Comparison of ENCODE assay signal across 21 cellular contexts in the genomic region with DNA sequence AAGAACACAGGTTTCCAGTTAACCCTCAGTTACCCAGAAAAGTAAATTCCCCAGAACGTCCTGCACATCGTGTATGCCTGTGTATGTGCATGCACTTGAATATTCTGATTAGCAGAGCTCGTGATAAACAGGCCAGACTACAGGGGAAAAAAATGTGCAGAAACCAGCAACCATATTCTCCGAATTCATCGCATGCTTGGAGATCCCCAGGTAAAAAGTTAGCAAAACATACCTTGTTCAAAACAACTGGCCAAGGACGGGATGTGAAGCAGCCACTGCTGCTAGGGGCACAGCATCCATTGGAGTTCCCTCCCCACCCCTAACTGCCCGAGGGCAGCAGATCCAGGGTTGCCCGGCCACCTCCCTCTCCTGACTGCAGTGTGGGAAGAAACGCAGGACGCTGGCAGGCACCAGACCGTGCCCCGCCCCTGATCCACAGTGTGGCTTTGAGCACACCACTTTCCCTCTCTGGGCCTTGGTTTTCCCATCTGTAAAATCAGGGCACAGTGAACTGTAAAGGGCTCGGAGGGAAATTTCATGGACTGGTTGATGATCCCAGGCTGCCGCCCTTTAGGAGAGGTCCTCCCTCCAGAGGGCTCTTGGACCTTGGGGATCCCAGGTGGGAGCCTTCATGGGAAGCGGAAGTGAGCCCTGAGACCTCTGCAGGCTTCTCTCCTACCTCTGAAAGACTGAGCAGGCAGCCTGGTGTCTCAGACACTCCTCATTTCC. TPM values are rescaled to one million over a fixed set of nuclear protein-coding genes. Genes with fewer than 3 reads are reported as not detected.
DNase-seq lines count a peak whose midpoint lies in the region; ATAC-seq and TF ChIP-seq lines count a peak whose summit lies in the region.
"Had no signal": no experiment of that assay in that cellular context is flagged by ENCODE, and none has a peak within 500 bp of the region (broad histone marks: within the 10 kb centered on the region; RNA-seq: fewer than 3 reads in every experiment).

No MANE protein-coding gene starts in this region.

- no peak overlapping the region for H2AFZ ChIP-seq in GM23248

- peak overlapping the region; percentile 89 for H3K27ac Mint-ChIP-seq in activated CD4-positive, alpha-beta T cell treated with anti-CD3 and anti-CD28 coated beads, Interleukin-2, amount 10 ng/mL, durations not matched to agents 24 days and 14 days
- H3K27ac Mint-ChIP-seq in natural killer cell treated with Interleukin-12 subunit alpha and Interleukin-12 subunit beta and Interleukin-15 and Interleukin-18, amount 100 ng/mL, for 72 hours, result peak overlapping the region in 1 of 2 donors; percentile 19
- H3K27ac Mint-ChIP-seq in osteocyte (ENCODE audit: unreplicated experiment), result no peak overlapping the region
- H3K27ac Mint-ChIP-seq: brain had no signal

- H4K20me1 ChIP-seq in GM23248 (ENCODE audit: insufficient read depth), result no peaks in the 10 kb centered on the region

- intact Hi-C loops in activated CD4-positive, alpha-beta T cell treated with anti-CD3 and anti-CD28 coated beads, Interleukin-2, amount 10 ng/mL, durations not matched to agents 24 days and 14 days (cut with micrococcal nuclease), result loop anchor here (1.0 to 5.0 kb wide), 6 partner anchors 8 to 377 kb away; a partner anchor contains a TSS
- intact Hi-C loops in esophagus muscularis mucosa (cut with DNase I), result no loop called here

- TF ChIP-seq POLR2A in esophagus muscularis mucosa (IDR thresholded peaks at IDR 0.05; ENCODE audit: low read depth), result no peak
- TF ChIP-seq POLR2A in upper lobe of left lung (IDR thresholded peaks at IDR 0.05), result no peak

- H3F3A ChIP-seq in GM23248 (ENCODE audit: insufficient read depth), result peaks cover 5% of the 10 kb centered on the region; the same call in 1 of the 2 replicates

- ATAC-seq in natural killer cell treated with Interleukin-12 subunit alpha and Interleukin-12 subunit beta and Interleukin-15 and Interleukin-18, amount 100 ng/mL, for 72 hours, result peak in 1 of 2 donors; percentile 48
- ATAC-seq in upper lobe of left lung (ENCODE audit: low FRiP score in 2 of 2), result no peak
- ATAC-seq: foreskin keratinocyte had no signal

- no peaks in the 10 kb centered on the region for H3K9me2 ChIP-seq in GM23248 (ENCODE audit: insufficient read depth)

- H3K4me3 Mint-ChIP-seq in activated CD4-positive, alpha-beta T cell treated with anti-CD3 and anti-CD28 coated beads, Interleukin-2, amount 10 ng/mL, durations not matched to agents 24 days and 14 days, result peak overlapping the region; percentile 62
- peak overlapping the region; percentile 46 for H3K4me3 Mint-ChIP-seq in natural killer cell treated with Interleukin-12 subunit alpha and Interleukin-12 subunit beta and Interleukin-15 and Interleukin-18, amount 100 ng/mL, for 72 hours
- H3K4me3 Mint-ChIP-seq in osteocyte (ENCODE audit: unreplicated experiment), result no peak overlapping the region
- H3K4me3 Mint-ChIP-seq: brain had no signal

- H3K9ac ChIP-seq in GM23248, result no peak overlapping the region

- no peaks in the 10 kb centered on the region for H3K27me3 ChIP-seq in GM23248 (replicated peaks; ENCODE audit: insufficient read depth)
- H3K27me3 ChIP-seq in esophagus muscularis mucosa, result no peaks in the 10 kb centered on the region
- H3K27me3 ChIP-seq in upper lobe of left lung, result no peaks in the 10 kb centered on the region

- peak; percentile 83 for DNase-seq in activated CD4-positive, alpha-beta T cell treated with anti-CD3 and anti-CD28 coated beads, Interleukin-2, amount 10 ng/mL, durations not matched to agents 24 days and 14 days
- no peak for DNase-seq in activated CD4-positive, alpha-beta T cell treated with anti-CD3 and anti-CD28 coated beads for 48 hours
- DNase-seq in GM23248 (no peak), esophagus muscularis mucosa (ENCODE audit: extremely low spot score) (no peak), upper lobe of left lung (no peak), osteocyte (ENCODE audit: extremely low spot score, unreplicated experiment) (no peak)
- DNase-seq in activated CD8-positive, alpha-beta memory T cell treated with anti-CD3 and anti-CD28 coated beads, Interleukin-2, amount 50 U/mL, for 48 hours, result peak; percentile 61
- DNase-seq in natural killer cell treated with Interleukin-12 subunit alpha and Interleukin-12 subunit beta and Interleukin-15 and Interleukin-18, amount 100 ng/mL, for 72 hours (ENCODE audit: low spot score), result no peak
- DNase-seq: cortex of kidney, foreskin keratinocyte, kidney glomerular epithelial cell, NCI-H1436 treated with DMSO at 0.1 percent for 48 hours, NCI-H2171, NCI-H774 had no signal

- 70 to 74% methylated on average over 15 of the region's 15 CpGs for WGBS in GM23248 (ENCODE audit: low coverage in 1 of 2, low lambda C conversion rate in 2 of 2, missing lambda C conversion rate in 2 of 2), 2 experiments
- 86% methylated on average over 15 of the region's 15 CpGs for WGBS in esophagus muscularis mucosa
- WGBS in upper lobe of left lung, 2 donors, result 69 to 76% methylated on average over 13 to 15 of the region's 15 CpGs

- in situ Hi-C loops in GM23248 (cut with MboI), result loop anchor here (25.0 kb wide), 2 partner anchors 237 to 512 kb away; no protein-coding TSS in a partner anchor

- no peaks in the 10 kb centered on the region for H3K9me3 Mint-ChIP-seq in activated CD4-positive, alpha-beta T cell treated with anti-CD3 and anti-CD28 coated beads, Interleukin-2, amount 10 ng/mL, durations not matched to agents 24 days and 14 days
- no peaks in the 10 kb centered on the region for H3K9me3 Mint-ChIP-seq in natural killer cell treated with Interleukin-12 subunit alpha and Interleukin-12 subunit beta and Interleukin-15 and Interleukin-18, amount 100 ng/mL, for 72 hours
- no peaks in the 10 kb centered on the region for H3K9me3 Mint-ChIP-seq in osteocyte (ENCODE audit: unreplicated experiment)
- H3K9me3 Mint-ChIP-seq: activated naive CD4-positive, alpha-beta T cell treated with anti-CD3 and anti-CD28 coated beads, Interleukin-2, amount 50 U/mL, for 72 hours; neural crest cell had no signal

- no peak overlapping the region for H3K4me3 ChIP-seq in GM23248
- no peak overlapping the region for H3K4me3 ChIP-seq in esophagus muscularis mucosa
- no peak overlapping the region for H3K4me3 ChIP-seq in upper lobe of left lung

- peak overlapping the region; percentile 65 for H3K4me2 ChIP-seq in GM23248 (ENCODE audit: unreplicated experiment)

- no peak for TF ChIP-seq CTCF in esophagus muscularis mucosa (IDR thresholded peaks at IDR 0.05)
- TF ChIP-seq CTCF in upper lobe of left lung (IDR thresholded peaks at IDR 0.05), result no peak
- no peak for TF ChIP-seq CTCF in osteocyte (IDR thresholded peaks at IDR 0.05)

- no peaks in the 10 kb centered on the region for H3K79me2 ChIP-seq in GM23248 (ENCODE audit: insufficient read depth)

- peaks cover 73% of the 10 kb centered on the region for H3K4me1 Mint-ChIP-seq in activated CD4-positive, alpha-beta T cell treated with anti-CD3 and anti-CD28 coated beads, Interleukin-2, amount 10 ng/mL, durations not matched to agents 24 days and 14 days
- H3K4me1 Mint-ChIP-seq in natural killer cell treated with Interleukin-12 subunit alpha and Interleukin-12 subunit beta and Interleukin-15 and Interleukin-18, amount 100 ng/mL, for 72 hours (ENCODE audit: low read depth in 2 of 2), result peaks cover 55 to 60% of the 10 kb centered on the region in 2 donors
- H3K4me1 Mint-ChIP-seq in osteocyte (ENCODE audit: unreplicated experiment), result peaks cover 29% of the 10 kb centered on the region

- H3K9me3 ChIP-seq in GM23248 (ENCODE audit: low read depth) (no peaks in the 10 kb centered on the region), esophagus muscularis mucosa (no peaks in the 10 kb centered on the region), upper lobe of left lung (no peaks in the 10 kb centered on the region)

- H3K36me3 ChIP-seq in GM23248 (ENCODE audit: low read depth), result no peaks in the 10 kb centered on the region
- H3K36me3 ChIP-seq in esophagus muscularis mucosa, result no peaks in the 10 kb centered on the region
- no peaks in the 10 kb centered on the region for H3K36me3 ChIP-seq in upper lobe of left lung

- TF ChIP-seq EP300 in esophagus muscularis mucosa (IDR thresholded peaks at IDR 0.05), result no peak
- TF ChIP-seq EP300 in upper lobe of left lung (IDR thresholded peaks at IDR 0.05), result no peak

- H3K36me3 Mint-ChIP-seq in activated CD4-positive, alpha-beta T cell treated with anti-CD3 and anti-CD28 coated beads, Interleukin-2, amount 10 ng/mL, durations not matched to agents 24 days and 14 days (ENCODE audit: low read depth), result no peaks in the 10 kb centered on the region
- H3K36me3 Mint-ChIP-seq in natural killer cell treated with Interleukin-12 subunit alpha and Interleukin-12 subunit beta and Interleukin-15 and Interleukin-18, amount 100 ng/mL, for 72 hours, result no peaks in the 10 kb centered on the region
- no peaks in the 10 kb centered on the region for H3K36me3 Mint-ChIP-seq in osteocyte (ENCODE audit: unreplicated experiment)
- H3K36me3 Mint-ChIP-seq: activated naive CD4-positive, alpha-beta T cell treated with anti-CD3 and anti-CD28 coated beads, Interleukin-2, amount 50 U/mL, for 72 hours; brain had no signal

- peaks cover 18% of the 10 kb centered on the region for H3K4me1 ChIP-seq in GM23248 (ENCODE audit: insufficient read depth)
- peaks cover 24 to 32% (median 31%) of the 10 kb centered on the region in 4 donors for H3K4me1 ChIP-seq in esophagus muscularis mucosa
- peaks cover 23 to 31% (median 27%) of the 10 kb centered on the region in 4 donors for H3K4me1 ChIP-seq in upper lobe of left lung

- H3K27me3 Mint-ChIP-seq in activated CD4-positive, alpha-beta T cell treated with anti-CD3 and anti-CD28 coated beads, Interleukin-2, amount 10 ng/mL, durations not matched to agents 24 days and 14 days, result no peaks in the 10 kb centered on the region
- no peaks in the 10 kb centered on the region for H3K27me3 Mint-ChIP-seq in natural killer cell treated with Interleukin-12 subunit alpha and Interleukin-12 subunit beta and Interleukin-15 and Interleukin-18, amount 100 ng/mL, for 72 hours
- H3K27me3 Mint-ChIP-seq in osteocyte (ENCODE audit: unreplicated experiment), result peaks cover 11% of the 10 kb centered on the region

- no peak overlapping the region for H3K27ac ChIP-seq in GM23248
- H3K27ac ChIP-seq in esophagus muscularis mucosa (replicated peaks in 1 of 4), result no peak overlapping the region
- H3K27ac ChIP-seq in upper lobe of left lung, result no peak overlapping the region
- H3K27ac ChIP-seq: foreskin keratinocyte had no signal

RNA-seq across cellular contexts. Expression of a gene that starts 11.9 kb away (rescaled TPM):
- 214 and 229 TPM in 2 replicates for total RNA-seq in activated CD4-positive, alpha-beta T cell treated with anti-CD3 and anti-CD28 coated beads, Interleukin-2, amount 10 ng/mL, durations not matched to agents 24 days and 14 days
- total RNA-seq in GM23248 (2014; rRNA removed; shearing (Covaris generic)), result 11.6 and 15.2 TPM in 2 replicates
- polyA plus RNA-seq in GM23248 (2016; fragmentation: Nextera tagmentation; extraction: Ambion mirVana), result 19.5 and 20.8 TPM in 2 replicates
- 100 to 1,000 TPM in 1 of 2 donors, 10 to 100 TPM in 1; 81.4 to 115 TPM for total RNA-seq in natural killer cell treated with Interleukin-12 subunit alpha and Interleukin-12 subunit beta and Interleukin-15 and Interleukin-18, amount 100 ng/mL, for 72 hours
- 100 to 1,000 TPM in 1 of 4 donors, 10 to 100 TPM in 3; 26.2 to 238 (median 70.7) TPM for total RNA-seq in esophagus muscularis mucosa
- 10 to 100 TPM; 18.6 to 57.2 (median 39.7) TPM for total RNA-seq in upper lobe of left lung
- total RNA-seq in osteocyte, result 25.9 and 26.3 TPM in 2 replicates

RNA-seq across cellular contexts. Expression of a gene that starts 19.5 kb away (rescaled TPM):
- total RNA-seq in activated CD4-positive, alpha-beta T cell treated with anti-CD3 and anti-CD28 coated beads, Interleukin-2, amount 10 ng/mL, durations not matched to agents 24 days and 14 days, result 1.0 and 1.2 TPM in 2 replicates
- total RNA-seq in GM23248 (2014; rRNA removed; shearing (Covaris generic)), result not detected in 2 replicates
- polyA plus RNA-seq in GM23248 (2016; fragmentation: Nextera tagmentation; extraction: Ambion mirVana), result not detected in 2 replicates
- under 1 TPM in 1 of 2 donors, not detected in 1; 0.64 TPM for total RNA-seq in natural killer cell treated with Interleukin-12 subunit alpha and Interleukin-12 subunit beta and Interleukin-15 and Interleukin-18, amount 100 ng/mL, for 72 hours
- total RNA-seq in esophagus muscularis mucosa (not detected), upper lobe of left lung (1 to 10 TPM in 2 of 6 donors, under 1 TPM in 1, not detected in 3; 0.61 to 2.6 (median 1.1) TPM), osteocyte (not detected in 2 replicates)
- total RNA-seq: endothelial cell of umbilical vein, foreskin keratinocyte, mesenteric fat pad, pulmonary artery endothelial cell had no signal
- polyA plus RNA-seq: BJ, endothelial cell of umbilical vein, foreskin keratinocyte had no signal

Comparison
In these comparisons a context has a peak if more than half of its experiments do, and no peak if none do; other contexts are left out.
1. DNase-seq: peak in activated CD4-positive, alpha-beta T cell treated with anti-CD3 and anti-CD28 coated beads, Interleukin-2, amount 10 ng/mL, durations not matched to agents 24 days and 14 days (single experiment) and activated CD8-positive, alpha-beta memory T cell treated with anti-CD3 and anti-CD28 coated beads, Interleukin-2, amount 50 U/mL, for 48 hours (single experiment); none in activated CD4-positive, alpha-beta T cell treated with anti-CD3 and anti-CD28 coated beads for 48 hours (single experiment), GM23248 (single experiment), natural killer cell treated with Interleukin-12 subunit alpha and Interleukin-12 subunit beta and Interleukin-15 and Interleukin-18, amount 100 ng/mL, for 72 hours (single experiment), esophagus muscularis mucosa (single experiment), upper lobe of left lung (0 of 2) and osteocyte (single experiment).